Comparison of ENCODE assay signal across 18 cellular contexts in genomic region chr2:206456078-206456769, GRCh38. TPM values are rescaled to one million over a fixed set of nuclear protein-coding genes. Genes with fewer than 3 reads are reported as not detected.
DNase-seq lines count a peak whose midpoint lies in the region; ATAC-seq, FAIRE-seq and TF ChIP-seq lines count a peak whose summit lies in the region.
"Had no signal": no experiment of that assay in that cellular context is flagged by ENCODE, and none has a peak within 500 bp of the region (broad histone marks: within the 10 kb centered on the region; RNA-seq: fewer than 3 reads in every experiment).

No MANE protein-coding gene starts in this region.

- H3K9me3 ChIP-seq in mucosa of descending colon = no peaks in the 10 kb centered on the region

- TF ChIP-seq CTCF in mucosa of descending colon (IDR thresholded peaks at IDR 0.05) = no peak

- no peak overlapping the region for H3K27ac Mint-ChIP-seq in T-cell

- no peak overlapping the region for H3K4me3 ChIP-seq in mucosa of descending colon

- peak; percentile 83 for FAIRE-seq in GM12892 (lab: Jason Lieb, UNC)

- no peak for TF ChIP-seq POLR2A in GM12892 (IDR thresholded peaks at IDR 0.05; ENCODE audit: low read depth, low read length)

- no peak overlapping the region for H3K4me3 Mint-ChIP-seq in T-cell

- no peaks in the 10 kb centered on the region for H3K9me3 Mint-ChIP-seq in T-cell

- DNase-seq in DMS53 (lab: John Stamatoyannopoulos, UW) (peak; percentile 34), DMS53 treated with DMSO at 0.1 percent for 48 hours (lab: John Stamatoyannopoulos, UW; ENCODE audit: unreplicated experiment) (no peak), GM12892 (ENCODE audit: insufficient read length) (no peak), OCI-M1 (lab: John Stamatoyannopoulos, UW) (peak; percentile 13), mucosa of descending colon (peak in 1 of 3 donors; percentile 61), GM19238 (ENCODE audit: insufficient read length, low spot score) (no peak), T-cell (no peak)
- DNase-seq: 8988T, C1 segment of cervical spinal cord, DND-41, GF-D8, KBM-7, NCI-H1092 treated with DMSO at 0.1 percent for 48 hours, NCI-H187 treated with DMSO at 0.1 percent for 48 hours, NCI-H446 had no signal

- peaks cover 2 to 14% of the 10 kb centered on the region in 2 donors for H3K27me3 Mint-ChIP-seq in T-cell

- POLR2A ChIA-PET in T-cell (lab: Charles Lee) = no interaction called here

- H3K36me3 ChIP-seq in mucosa of descending colon (ENCODE audit: low read depth) = no peaks in the 10 kb centered on the region

- intact Hi-C loops in mucosa of descending colon (cut with DNase I, micrococcal nuclease) = no loop called here

- CTCF ChIA-PET in T-cell (lab: Charles Lee) = no interaction called here

- no peaks in the 10 kb centered on the region for H3K4me1 Mint-ChIP-seq in T-cell

- peak; percentile 89 for ATAC-seq in mucosa of descending colon
- ATAC-seq in T-cell (replicated peaks in 1 of 4) = no peak
- ATAC-seq in GM19328 (IDR thresholded peaks at IDR 0.05; ENCODE audit: unreplicated experiment) = no peak
- ATAC-seq: Panc1, Right ventricle myocardium inferior had no signal

- no peaks in the 10 kb centered on the region for H3K36me3 Mint-ChIP-seq in T-cell

- peaks cover 5% of the 10 kb centered on the region for H3K4me1 ChIP-seq in mucosa of descending colon (ENCODE audit: low read depth)

RNA-seq across cellular contexts. Expression of gene ADAM23, which starts 12.9 kb away (rescaled TPM):
- 23.2 TPM for polyA plus RNA-seq in GM12892 (2012; ENCODE audit: missing spikeins)
- total RNA-seq in mucosa of descending colon (1 to 10 TPM; 1.2 to 2.7 (median 1.4) TPM), T-cell (10 to 100 TPM in 2 of 5 donors, 1 to 10 TPM in 2, under 1 TPM in 1; 0.95 to 14.2 (median 9.3) TPM)

Comparison
In these comparisons a context has a peak if more than half of its experiments do, and no peak if none do; other contexts are left out.
1. DNase-seq: peak in DMS53 (single experiment) and OCI-M1 (single experiment); none in DMS53 treated with DMSO at 0.1 percent for 48 hours (single experiment), GM12892 (single experiment), GM19238 (single experiment) and T-cell (0 of 34).